Comparison of ENCODE assay signal across 20 cellular contexts in genomic region chr12:69117566-69118266, GRCh38.
"Had no signal": no experiment of that assay in that cellular context is flagged by ENCODE, and none has a peak within 500 bp of the region (broad histone marks: within the 10 kb centered on the region; RNA-seq: fewer than 3 reads in every experiment).

No MANE protein-coding gene starts in this region.

- H3K4me3 ChIP-seq: coronary artery, dorsolateral prefrontal cortex, esophagus muscularis mucosa, gastroesophageal sphincter, heart left ventricle, hepatocyte, left lung, lower lobe of right lung had no signal

- H2AFZ ChIP-seq: hepatocyte had no signal

- H3K36me3 ChIP-seq: esophagus muscularis mucosa, gastroesophageal sphincter, heart left ventricle, left lung, lower lobe of right lung had no signal

- H3K4me2 ChIP-seq: hepatocyte had no signal

- H3K27ac ChIP-seq: coronary artery, dorsolateral prefrontal cortex, esophagus muscularis mucosa, foreskin keratinocyte, gastroesophageal sphincter, heart left ventricle, hepatocyte, left lung, lower lobe of right lung had no signal

- H3K4me1 ChIP-seq: esophagus muscularis mucosa, foreskin keratinocyte, gastroesophageal sphincter, heart left ventricle had no signal

- H3K9me3 ChIP-seq: esophagus muscularis mucosa, gastroesophageal sphincter, heart left ventricle, left lung, lower lobe of right lung had no signal

- H3K79me2 ChIP-seq: hepatocyte had no signal

- H3K4me3 Mint-ChIP-seq: immature natural killer cell, mesothelial cell of epicardium had no signal

- H3K27me3 ChIP-seq: dorsolateral prefrontal cortex, esophagus muscularis mucosa, gastroesophageal sphincter, heart left ventricle, hepatocyte, left lung had no signal

- H3K9me3 Mint-ChIP-seq: immature natural killer cell, mesothelial cell of epicardium had no signal

- H3K36me3 Mint-ChIP-seq: immature natural killer cell, mesothelial cell of epicardium had no signal

- H3K27ac Mint-ChIP-seq: immature natural killer cell, mesothelial cell of epicardium had no signal

- DNase-seq: dermis blood vessel endothelial cell; dorsolateral prefrontal cortex; effector CD4-positive, alpha-beta T cell; effector memory CD4-positive, alpha-beta T cell; foreskin keratinocyte; heart left ventricle; hypothalamus; immature natural killer cell; islet precursor cell; kidney; kidney glomerular epithelial cell; left lung; left ventricle myocardium superior; lower lobe of right lung; mesenchymal stem cell had no signal

- H3K4me1 Mint-ChIP-seq: immature natural killer cell, mesothelial cell of epicardium had no signal

- ATAC-seq: foreskin keratinocyte, gastroesophageal sphincter, heart left ventricle, left lung, left ventricle myocardium superior, lower lobe of right lung had no signal
